ENCODE assay signal across 16 cellular contexts in the genomic region with DNA sequence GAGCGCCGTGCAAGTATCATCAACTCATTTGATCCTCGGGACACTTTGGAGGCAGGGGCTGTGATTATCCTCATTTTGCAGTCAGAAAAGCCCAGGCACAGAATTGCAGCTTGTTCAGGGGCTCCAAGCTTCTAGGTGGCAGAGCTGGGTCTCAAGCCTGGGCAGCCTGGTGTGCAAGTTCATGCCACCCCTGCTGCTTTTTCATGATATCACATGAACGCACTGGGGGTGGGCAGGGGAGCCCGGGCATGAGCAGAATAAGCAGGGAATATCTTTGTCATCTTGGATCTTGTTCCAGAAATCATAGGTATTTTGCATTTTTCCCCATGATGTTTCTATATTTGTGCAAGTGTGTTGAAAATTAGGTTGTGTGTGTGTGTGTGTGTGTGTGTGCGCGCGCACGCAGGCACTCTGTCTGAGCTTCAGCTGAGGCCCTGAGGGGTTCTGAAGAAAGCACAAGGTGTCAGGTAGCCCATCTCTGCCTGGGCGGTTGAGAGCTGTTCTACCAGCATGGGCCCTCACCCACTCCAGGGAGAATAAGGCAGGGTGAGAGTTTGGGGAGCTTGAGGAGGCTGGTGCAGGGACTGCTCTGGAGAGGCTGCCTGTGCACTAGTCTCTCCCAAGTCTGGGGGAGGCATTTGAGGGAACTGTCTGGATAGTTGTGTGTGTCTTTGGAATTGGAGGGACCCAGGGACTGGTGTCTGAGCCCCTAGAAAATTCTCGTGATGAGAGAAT. TPM values are rescaled to one million over a fixed set of nuclear protein-coding genes. Genes with fewer than 3 reads are reported as not detected.
A peak's percentile ranks its signal among the peaks of the same experiment; 100 is the strongest.
DNase-seq lines count a peak whose midpoint lies in the region; ATAC-seq and TF ChIP-seq lines count a peak whose summit lies in the region.
"Had no signal": no experiment of that assay in that cellular context is flagged by ENCODE, and none has a peak within 500 bp of the region (broad histone marks: within the 10 kb centered on the region; RNA-seq: fewer than 3 reads in every experiment).

No MANE protein-coding gene starts in this region.

- WGBS in ovary, 3 donors = 57 to 65% (median 58%) methylated on average over 11 of the region's 11 CpGs

- no peak for TF ChIP-seq EP300 in ovary (IDR thresholded peaks at IDR 0.05)

- H4K20me1 ChIP-seq in neural progenitor cell (ENCODE audit: low read depth) = no peaks in the 10 kb centered on the region

- H3K4me1 Mint-ChIP-seq in neural progenitor cell (peaks cover 21% of the 10 kb centered on the region), CD14-positive monocyte (peaks cover 5% of the 10 kb centered on the region)
- H3K4me1 Mint-ChIP-seq: CD8-positive, alpha-beta memory T cell had no signal

- H3K27me3 Mint-ChIP-seq in neural progenitor cell (ENCODE audit: insufficient read depth, low read depth) (peaks cover 19% of the 10 kb centered on the region), CD14-positive monocyte (ENCODE audit: low read depth in 3 of 3) (peaks cover 16 to 38% (median 26%) of the 10 kb centered on the region in 3 donors)

- ATAC-seq in Right ventricle myocardium inferior = no peak
- ATAC-seq: A549, GM23338 had no signal

- H2AFZ ChIP-seq in neural progenitor cell (replicated peaks) = no peak overlapping the region

- H3K4me1 ChIP-seq in neural progenitor cell = no peaks in the 10 kb centered on the region
- peaks cover 2% of the 10 kb centered on the region for H3K4me1 ChIP-seq in ovary (ENCODE audit: insufficient read depth)
- H3K4me1 ChIP-seq: A549, BE2C had no signal

- H3K9ac ChIP-seq in neural progenitor cell = no peak overlapping the region

- H3K9me3 Mint-ChIP-seq in neural progenitor cell (peaks cover 27% of the 10 kb centered on the region), CD14-positive monocyte (peaks cover 12 to 27% (median 19%) of the 10 kb centered on the region in 7 donors)

- no peak overlapping the region for H3K4me2 ChIP-seq in neural progenitor cell
- H3K4me2 ChIP-seq: A549, GM23338 had no signal

- DNase-seq in DMS79 (lab: John Stamatoyannopoulos, UW) (peak; percentile 17), DMS79 treated with DMSO at 0.1 percent for 48 hours (lab: John Stamatoyannopoulos, UW) (peak; percentile 37), caudate nucleus (lab: John Stamatoyannopoulos, UW) (peak in 20 of 61 donors; percentile 8 to 66 (median 44)), neural progenitor cell (ENCODE audit: low spot score) (no peak), Right ventricle myocardium inferior (ENCODE audit: missing footprints) (no peak), ovary (no peak), CD14-positive monocyte (ENCODE audit: low spot score) (no peak)
- DNase-seq: BE2C; CD8-positive, alpha-beta memory T cell; DMS 273 treated with DMSO at 0.1 percent for 48 hours; EL; H7; IMR-90 had no signal

- intact Hi-C loops in Right ventricle myocardium inferior (cut with DNase I) (no loop called here), ovary (cut with DNase I) (loop anchor here in 2 of 4 donors (10.0 kb wide), 3 partner anchors 287 to 607 kb away; no protein-coding TSS in a partner anchor), CD14-positive monocyte (cut with micrococcal nuclease) (loop anchor here (5.0 to 10.0 kb wide), 2 partner anchors 60 to 607 kb away; no protein-coding TSS in a partner anchor)

- H3K27me3 ChIP-seq in neural progenitor cell (peaks cover 32% of the 10 kb centered on the region), ovary (no peaks in the 10 kb centered on the region)
- H3K27me3 ChIP-seq: BE2C had no signal

- H3K9me3 ChIP-seq in neural progenitor cell (ENCODE audit: low read depth) (no peaks in the 10 kb centered on the region), ovary (peaks cover 0 to 6% of the 10 kb centered on the region in 2 donors)

- TF ChIP-seq CTCF in neural progenitor cell (IDR thresholded peaks at IDR 0.05) (no peak), ovary (IDR thresholded peaks at IDR 0.05) (no peak), CD14-positive monocyte (IDR thresholded peaks at IDR 0.05) (no peak)

- TF ChIP-seq POLR2A in ovary (IDR thresholded peaks at IDR 0.05) = no peak

- peak overlapping the region; percentile 67 for H3K27ac ChIP-seq in caudate nucleus (ENCODE audit: low read depth, low read length)
- H3K27ac ChIP-seq in neural progenitor cell = no peak overlapping the region
- no peak overlapping the region for H3K27ac ChIP-seq in ovary
- H3K27ac ChIP-seq: A549, C4-2B had no signal

- H3K36me3 Mint-ChIP-seq in neural progenitor cell (peaks cover 7% of the 10 kb centered on the region), CD14-positive monocyte (peaks cover 0 to 3% of the 10 kb centered on the region in 2 donors)

- no peaks in the 10 kb centered on the region for H3K79me2 ChIP-seq in neural progenitor cell (ENCODE audit: low read depth)

- H3K4me3 ChIP-seq in neural progenitor cell = no peak overlapping the region
- H3K4me3 ChIP-seq in ovary = no peak overlapping the region
- H3K4me3 ChIP-seq: A549, GM23338 had no signal

- peak overlapping the region; percentile 33 for H3K4me3 Mint-ChIP-seq in neural progenitor cell
- no peak overlapping the region for H3K4me3 Mint-ChIP-seq in CD14-positive monocyte
- H3K4me3 Mint-ChIP-seq: GM23338 had no signal

- H3K36me3 ChIP-seq in neural progenitor cell = no peaks in the 10 kb centered on the region
- H3K36me3 ChIP-seq in ovary = no peaks in the 10 kb centered on the region
- H3K36me3 ChIP-seq: BE2C had no signal

- no peaks in the 10 kb centered on the region for H3F3A ChIP-seq in neural progenitor cell (ENCODE audit: low read depth)

- H3K27ac Mint-ChIP-seq in neural progenitor cell (no peak overlapping the region), CD14-positive monocyte (peak overlapping the region in 1 of 7 donors; percentile 7)
- H3K27ac Mint-ChIP-seq: GM23338 had no signal

RNA-seq across cellular contexts. Expression of a gene that starts 25.1 kb away (rescaled TPM):
- total RNA-seq in neural progenitor cell (ENCODE audit: low replicate concordance) = 299 and 381 TPM in 2 replicates
- total RNA-seq in Right ventricle myocardium inferior = 125 TPM
- 100 to 1,000 TPM in 4 of 7 donors, 10 to 100 TPM in 3; 60.6 to 166 (median 109) TPM for total RNA-seq in ovary
- 100 to 1,000 TPM; 102 to 220 TPM for polyA plus RNA-seq in ovary
- 100 to 1,000 TPM; 166 to 187 TPM for polyA plus RNA-seq in CD14-positive monocyte

Comparison
In these comparisons a context has a peak if more than half of its experiments do, and no peak if none do; other contexts are left out.
1. DNase-seq: peak in DMS79 (single experiment) and DMS79 treated with DMSO at 0.1 percent for 48 hours (single experiment); none in neural progenitor cell (single experiment), Right ventricle myocardium inferior (single experiment), ovary (0 of 5) and CD14-positive monocyte (single experiment).